ENCODE assay signal across 9 cellular contexts in the genomic region with DNA sequence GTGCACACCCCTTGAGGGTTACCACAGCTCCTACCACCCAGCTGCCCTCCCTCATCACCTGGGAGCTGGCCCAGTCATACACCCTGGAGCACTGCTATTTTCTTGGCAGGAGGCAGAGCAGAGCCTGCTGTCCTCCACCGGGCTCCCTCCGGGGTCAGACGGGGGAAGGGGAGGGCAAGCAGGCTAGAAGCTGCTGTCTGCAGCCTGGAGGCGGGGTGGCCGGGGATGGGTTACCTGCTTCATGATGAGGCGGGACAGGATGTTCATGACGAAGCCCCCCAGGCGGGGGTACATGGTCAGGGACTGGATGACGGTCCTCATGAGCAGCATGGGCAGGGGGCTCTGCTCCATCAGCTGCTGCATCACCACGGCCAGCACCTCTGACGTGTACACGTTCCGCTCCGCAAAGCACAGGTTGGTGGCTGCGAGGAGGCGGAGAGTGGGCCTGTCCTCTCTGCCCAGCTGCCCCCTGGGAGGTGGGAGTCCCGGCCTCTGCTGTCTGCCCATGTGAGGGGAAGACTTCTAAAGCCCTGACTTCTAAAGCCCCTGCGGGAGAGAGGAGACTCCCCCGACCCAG. TPM values are rescaled to one million over a fixed set of nuclear protein-coding genes. Genes with fewer than 3 reads are reported as not detected.
DNase-seq lines count a peak whose midpoint lies in the region; ATAC-seq and TF ChIP-seq lines count a peak whose summit lies in the region.
"Had no signal": no experiment of that assay in that cellular context is flagged by ENCODE, and none has a peak within 500 bp of the region (broad histone marks: within the 10 kb centered on the region; RNA-seq: fewer than 3 reads in every experiment).

No MANE protein-coding gene starts in this region.

- H3K27ac ChIP-seq in VCaP (peak overlapping the region; percentile 46), aorta (ENCODE audit: low read depth in 1 of 2, low read length in 2 of 2) (no peak overlapping the region)
- H3K27ac ChIP-seq: tibial nerve had no signal

- peak in 2 of 3 experiments; percentile 28 to 37 for DNase-seq in NCI-H1417 (lab: John Stamatoyannopoulos, UW)
- no peak for DNase-seq in NCI-H1417 treated with DMSO at 0.1 percent for 48 hours (lab: John Stamatoyannopoulos, UW)
- no peak for DNase-seq in neural crest cell (ENCODE audit: low read depth, low spot score)
- no peak for DNase-seq in aorta

- H3K36me3 ChIP-seq in aorta (ENCODE audit: control insufficient read depth in 1 of 2, insufficient read depth in 2 of 2, low read length in 1 of 2), result peaks cover 0 to 1% of the 10 kb centered on the region in 2 donors

- no peaks in the 10 kb centered on the region for H3K4me1 ChIP-seq in aorta (ENCODE audit: control insufficient read depth in 1 of 2, insufficient read depth in 2 of 2, low read length in 2 of 2)

- H3K4me3 Mint-ChIP-seq in neural crest cell, result peak overlapping the region; percentile 92

- H3K27ac Mint-ChIP-seq in neural crest cell (ENCODE audit: unreplicated experiment), result no peak overlapping the region
- H3K27ac Mint-ChIP-seq: nephron progenitor cell had no signal

- no peaks in the 10 kb centered on the region for H3K9me3 ChIP-seq in aorta (ENCODE audit: control insufficient read depth, low read length)
- H3K9me3 ChIP-seq: tibial nerve had no signal

- 75 to 78% methylated on average over 19 of the region's 19 CpGs for WGBS in aorta, 2 donors

- H3K9me3 Mint-ChIP-seq in neural crest cell, result no peaks in the 10 kb centered on the region
- H3K9me3 Mint-ChIP-seq: nephron progenitor cell had no signal

- ATAC-seq in GM18861 (IDR thresholded peaks at IDR 0.05; ENCODE audit: unreplicated experiment) (no peak), aorta (ENCODE audit: low FRiP score) (no peak)

- H3K4me1 Mint-ChIP-seq in neural crest cell, result peaks cover 11% of the 10 kb centered on the region

- H3K4me3 ChIP-seq in aorta (ENCODE audit: low read length in 2 of 2), result no peak overlapping the region
- H3K4me3 ChIP-seq: tibial nerve had no signal

- no peak for TF ChIP-seq CTCF in VCaP (conservative IDR thresholded peaks at IDR 0.05)
- TF ChIP-seq CTCF in neural crest cell (conservative IDR thresholded peaks at IDR 0.05), result no peak

- peaks cover 3% of the 10 kb centered on the region for H3K27me3 Mint-ChIP-seq in neural crest cell (ENCODE audit: low read depth)

- H3K36me3 Mint-ChIP-seq in neural crest cell (ENCODE audit: low read depth), result peaks cover 6% of the 10 kb centered on the region

- intact Hi-C loops in aorta (cut with DNase I), result loop anchor here in 1 of 2 donors (5.0 kb wide), 1 partner anchor 64 kb away; no protein-coding TSS in a partner anchor

- H3K27me3 ChIP-seq in aorta (ENCODE audit: control insufficient read depth in 1 of 2, insufficient read depth in 2 of 2, low read length in 1 of 2), result no peaks in the 10 kb centered on the region

RNA-seq across cellular contexts. Expression of gene RSPH6A, which starts 2.7 kb away (rescaled TPM):
- total RNA-seq in neural crest cell (0.32 and 0.44 TPM in 2 replicates), aorta (under 1 TPM; 0.15 to 0.23 TPM)
- not detected for polyA plus RNA-seq in aorta
- total RNA-seq: A172 had no signal

RNA-seq across cellular contexts. Expression of gene DMWD, which starts 25.2 kb away (rescaled TPM):
- total RNA-seq in neural crest cell (107 and 110 TPM in 2 replicates), aorta (10 to 100 TPM; 70.7 TPM)
- polyA plus RNA-seq in aorta, result 10 to 100 TPM; 20.9 to 62.2 TPM

RNA-seq across cellular contexts. Expression of gene DMPK, which starts 35.5 kb away (rescaled TPM):
- total RNA-seq in neural crest cell (114 and 118 TPM in 2 replicates), aorta (100 to 1,000 TPM; 155 to 215 TPM)
- 100 to 1,000 TPM; 139 to 408 TPM for polyA plus RNA-seq in aorta

RNA-seq across cellular contexts. Expression of gene SYMPK, which starts 45.1 kb away (rescaled TPM):
- total RNA-seq in neural crest cell (105 and 115 TPM in 2 replicates), aorta (10 to 100 TPM; 49.8 to 52.0 TPM)
- polyA plus RNA-seq in aorta, result 10 to 100 TPM; 22.4 to 98.6 TPM

RNA-seq across cellular contexts. Expression of gene FOXA3, which starts 46.3 kb away (rescaled TPM):
- total RNA-seq in neural crest cell (not detected in 2 replicates), aorta (under 1 TPM in 1 of 2 donors, not detected in 1; 0.23 TPM)
- 1 to 10 TPM in 1 of 2 donors, not detected in 1; 3.6 TPM for polyA plus RNA-seq in aorta
- total RNA-seq: A172, tibial nerve had no signal

Comparison
In these comparisons a context has a peak if more than half of its experiments do, and no peak if none do; other contexts are left out.
1. DNase-seq: peak in NCI-H1417 (2 of 3); none in NCI-H1417 treated with DMSO at 0.1 percent for 48 hours (single experiment), neural crest cell (single experiment) and aorta (0 of 2).